ENCODE assay signal across 35 cellular contexts in genomic region chr4:142886566-142886965, GRCh38.
"Had no signal": no experiment of that assay in that cellular context is flagged by ENCODE, and none has a peak within 500 bp of the region (broad histone marks: within the 10 kb centered on the region; RNA-seq: fewer than 3 reads in every experiment).

No MANE protein-coding gene starts in this region.

- DNase-seq: activated CD4-positive, alpha-beta memory T cell treated with anti-CD3 and anti-CD28 coated beads, Interleukin-2, amount 10 ng/mL, durations not matched to agents 7 days and 5 days; activated CD4-positive, alpha-beta T cell treated with anti-CD3 and anti-CD28 coated beads for 1 hour; activated CD4-positive, alpha-beta T cell treated with anti-CD3 and anti-CD28 coated beads for 48 hours; activated CD4-positive, CD25-positive, alpha-beta regulatory T cell; activated CD8-positive, alpha-beta memory T cell treated with anti-CD3 and anti-CD28 coated beads for 24 hours; activated CD8-positive, alpha-beta memory T cell treated with anti-CD3 and anti-CD28 coated beads, Interleukin-2, amount 10 ng/mL, durations not matched to agents 7 days and 5 days; activated CD8-positive, alpha-beta memory T cell treated with anti-CD3 and anti-CD28 coated beads, Interleukin-2, amount 50 U/mL, for 48 hours; activated effector memory CD4-positive, alpha-beta T cell treated with anti-CD3 and anti-CD28 coated beads, Interleukin-2, amount 50 U/mL, for 16 hours; activated naive CD4-positive, alpha-beta T cell; activated naive CD4-positive, alpha-beta T cell treated with anti-CD3 and anti-CD28 coated beads, Interleukin-2, amount 50 U/mL, for 16 hours; activated naive CD8-positive, alpha-beta T cell treated with anti-CD3 and anti-CD28 coated beads, Interleukin-2, amount 10 ng/mL, durations not matched to agents 7 days and 5 days; activated T-cell treated with anti-CD3 and anti-CD28 coated beads, Interleukin-2, amount 50 U/mL, for 72 hours; adrenal gland; caudate nucleus; KBM-7; NCI-H1048; NCI-H1105 treated with DMSO at 0.1 percent for 48 hours; NCI-H1436; NCI-H1694; NCI-H1930; NCI-H2081 treated with DMSO at 0.1 percent for 48 hours; NCI-H226; NCI-H446 treated with DMSO at 0.1 percent for 48 hours; NCI-H524 treated with DMSO at 0.1 percent for 48 hours; PC-9; SIG-M5; SW 1271; T-helper 1 cell; T-helper 2 cell; T-helper 9 cell had no signal

- ATAC-seq: activated CD8-positive, alpha-beta memory T cell treated with anti-CD3 and anti-CD28 coated beads, Interleukin-2, amount 10 ng/mL, durations not matched to agents 7 days and 5 days; activated T-cell treated with anti-CD3 and anti-CD28 coated beads, Interleukin-2, amount 50 U/mL, for 72 hours; activated T-helper 17 cell treated with anti-CD3 and anti-CD28 coated beads, Interleukin-2, amount 50 U/mL, for 72 hours; Right ventricle myocardium inferior had no signal

- H3K27me3 Mint-ChIP-seq: activated T-helper 17 cell treated with anti-CD3 and anti-CD28 coated beads, Interleukin-2, amount 50 U/mL, for 72 hours had no signal

- H3K9me3 Mint-ChIP-seq: activated CD4-positive, alpha-beta memory T cell treated with anti-CD3 and anti-CD28 coated beads, Interleukin-2, amount 10 ng/mL, durations not matched to agents 7 days and 5 days; activated naive CD8-positive, alpha-beta T cell treated with anti-CD3 and anti-CD28 coated beads, Interleukin-2, amount 10 ng/mL, durations not matched to agents 7 days and 5 days; activated T-cell treated with anti-CD3 and anti-CD28 coated beads, Interleukin-2, amount 50 U/mL, for 72 hours; activated T-helper 17 cell treated with anti-CD3 and anti-CD28 coated beads, Interleukin-2, amount 50 U/mL, for 72 hours; brain had no signal

- H3K4me1 ChIP-seq: adrenal gland had no signal

- H3K4me2 ChIP-seq: PC-9 had no signal

- H3K36me3 Mint-ChIP-seq: activated CD8-positive, alpha-beta memory T cell treated with anti-CD3 and anti-CD28 coated beads, Interleukin-2, amount 10 ng/mL, durations not matched to agents 7 days and 5 days; activated naive CD8-positive, alpha-beta T cell treated with anti-CD3 and anti-CD28 coated beads, Interleukin-2, amount 10 ng/mL, durations not matched to agents 7 days and 5 days; brain had no signal

- H3K9me3 ChIP-seq: adrenal gland had no signal

- H3K4me1 Mint-ChIP-seq: activated CD4-positive, alpha-beta memory T cell treated with anti-CD3 and anti-CD28 coated beads, Interleukin-2, amount 10 ng/mL, durations not matched to agents 7 days and 5 days; activated CD8-positive, alpha-beta memory T cell treated with anti-CD3 and anti-CD28 coated beads, Interleukin-2, amount 10 ng/mL, durations not matched to agents 7 days and 5 days; activated naive CD8-positive, alpha-beta T cell treated with anti-CD3 and anti-CD28 coated beads, Interleukin-2, amount 10 ng/mL, durations not matched to agents 7 days and 5 days; activated T-helper 17 cell treated with anti-CD3 and anti-CD28 coated beads, Interleukin-2, amount 50 U/mL, for 72 hours; brain had no signal

- H3K27ac Mint-ChIP-seq: activated CD4-positive, alpha-beta memory T cell treated with anti-CD3 and anti-CD28 coated beads, Interleukin-2, amount 10 ng/mL, durations not matched to agents 7 days and 5 days; activated CD8-positive, alpha-beta memory T cell treated with anti-CD3 and anti-CD28 coated beads, Interleukin-2, amount 10 ng/mL, durations not matched to agents 7 days and 5 days; activated naive CD8-positive, alpha-beta T cell treated with anti-CD3 and anti-CD28 coated beads, Interleukin-2, amount 10 ng/mL, durations not matched to agents 7 days and 5 days; activated T-cell treated with anti-CD3 and anti-CD28 coated beads, Interleukin-2, amount 50 U/mL, for 72 hours; activated T-helper 17 cell treated with anti-CD3 and anti-CD28 coated beads, Interleukin-2, amount 50 U/mL, for 72 hours; brain had no signal

- H3K36me3 ChIP-seq: adrenal gland had no signal

- H3K4me3 Mint-ChIP-seq: activated CD4-positive, alpha-beta memory T cell treated with anti-CD3 and anti-CD28 coated beads, Interleukin-2, amount 10 ng/mL, durations not matched to agents 7 days and 5 days; activated CD8-positive, alpha-beta memory T cell treated with anti-CD3 and anti-CD28 coated beads, Interleukin-2, amount 10 ng/mL, durations not matched to agents 7 days and 5 days; activated naive CD8-positive, alpha-beta T cell treated with anti-CD3 and anti-CD28 coated beads, Interleukin-2, amount 10 ng/mL, durations not matched to agents 7 days and 5 days; activated T-cell treated with anti-CD3 and anti-CD28 coated beads, Interleukin-2, amount 50 U/mL, for 72 hours; activated T-helper 17 cell treated with anti-CD3 and anti-CD28 coated beads, Interleukin-2, amount 50 U/mL, for 72 hours; brain had no signal

- H3K27ac ChIP-seq: adrenal gland, PC-9, RWPE1, VCaP had no signal

- H3K27me3 ChIP-seq: adrenal gland had no signal

- H3K4me3 ChIP-seq: adrenal gland, PC-9 had no signal
